Comparison of ENCODE assay signal across 1 cellular context in the genomic region with DNA sequence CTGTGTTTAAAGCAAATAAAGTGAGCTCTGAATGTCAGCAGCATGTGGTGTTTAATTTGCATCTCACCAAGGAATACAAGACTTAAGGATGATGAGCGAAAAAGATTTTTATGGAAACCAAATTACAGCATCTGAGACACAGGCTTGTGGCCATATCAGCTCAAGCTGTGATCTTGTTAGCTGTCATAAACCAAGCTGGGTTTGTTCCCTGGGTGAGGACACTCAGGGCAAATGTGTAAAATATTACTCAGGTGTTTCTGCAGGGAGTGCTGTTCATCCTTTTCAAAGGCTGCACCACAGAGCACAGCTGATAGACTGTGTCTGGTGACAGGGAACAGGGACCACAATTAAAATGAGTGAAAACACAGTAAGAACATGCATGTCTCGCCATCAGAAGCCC.
TF ChIP-seq lines count a peak whose summit lies in the region.

No MANE protein-coding gene starts in this region.

TF ChIP-seq in SK-N-SH, 30 proteins besides CTCF, POLR2A, EP300 and RAD21 (continued from another document):
- TF ChIP-seq, protein P1, sequence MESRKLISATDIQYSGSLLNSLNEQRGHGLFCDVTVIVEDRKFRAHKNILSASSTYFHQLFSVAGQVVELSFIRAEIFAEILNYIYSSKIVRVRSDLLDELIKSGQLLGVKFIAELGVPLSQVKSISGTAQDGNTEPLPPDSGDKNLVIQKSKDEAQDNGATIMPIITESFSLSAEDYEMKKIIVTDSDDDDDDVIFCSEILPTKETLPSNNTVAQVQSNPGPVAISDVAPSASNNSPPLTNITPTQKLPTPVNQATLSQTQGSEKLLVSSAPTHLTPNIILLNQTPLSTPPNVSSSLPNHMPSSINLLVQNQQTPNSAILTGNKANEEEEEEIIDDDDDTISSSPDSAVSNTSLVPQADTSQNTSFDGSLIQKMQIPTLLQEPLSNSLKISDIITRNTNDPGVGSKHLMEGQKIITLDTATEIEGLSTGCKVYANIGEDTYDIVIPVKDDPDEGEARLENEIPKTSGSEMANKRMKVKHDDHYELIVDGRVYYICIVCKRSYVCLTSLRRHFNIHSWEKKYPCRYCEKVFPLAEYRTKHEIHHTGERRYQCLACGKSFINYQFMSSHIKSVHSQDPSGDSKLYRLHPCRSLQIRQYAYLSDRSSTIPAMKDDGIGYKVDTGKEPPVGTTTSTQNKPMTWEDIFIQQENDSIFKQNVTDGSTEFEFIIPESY (IDR thresholded peaks at IDR 0.05; ENCODE audit: borderline replicate concordance, low read depth) = no peak
- TF ChIP-seq NRF1 (IDR thresholded peaks at IDR 0.05; ENCODE audit: low read depth, low read length) = no peak
